7 cellular contexts compared by ENCODE assay signal in genomic region chr7:100603697-100604077, GRCh38. TPM values are rescaled to one million over a fixed set of nuclear protein-coding genes. Genes with fewer than 3 reads are reported as not detected.
A peak's percentile ranks its signal among the peaks of the same experiment; 100 is the strongest.
DNase-seq lines count a peak whose midpoint lies in the region; ATAC-seq, FAIRE-seq and TF ChIP-seq lines count a peak whose summit lies in the region.

No MANE protein-coding gene starts in this region.

- H3K27me3 ChIP-seq in endothelial cell of umbilical vein (ENCODE audit: control insufficient read depth in 2 of 2, insufficient read depth in 2 of 2, low read length in 2 of 2) (no peaks in the 10 kb centered on the region), ovary (no peaks in the 10 kb centered on the region)

- H3K36me3 ChIP-seq in endothelial cell of umbilical vein (ENCODE audit: control insufficient read depth in 2 of 2, extremely low read depth in 1 of 2, insufficient read depth in 2 of 2, low read length in 2 of 2) (no peaks in the 10 kb centered on the region), ovary (no peaks in the 10 kb centered on the region)

- H3K4me3 ChIP-seq in endothelial cell of umbilical vein (replicated peaks in 1 of 3; ENCODE audit: insufficient read depth in 1 of 3, low read depth in 1 of 3, low read length in 3 of 3), result peak overlapping the region in 1 of 3 experiments; percentile 28
- peak overlapping the region; percentile 75 for H3K4me3 ChIP-seq in ovary

- H3K27ac ChIP-seq in endothelial cell of umbilical vein (ENCODE audit: insufficient read depth, low read depth, low read length) (no peak overlapping the region), ovary (peak overlapping the region; percentile 83 to 86)

- no peaks in the 10 kb centered on the region for H3K9me1 ChIP-seq in endothelial cell of umbilical vein (replicated peaks; ENCODE audit: control insufficient read depth, extremely low read depth, insufficient read depth, low read length)

- WGBS in ovary, 3 donors, result 4 to 10% (median 8%) methylated on average over 15 of the region's 15 CpGs

- CTCF ChIA-PET in endothelial cell of umbilical vein (lab: Charles Lee), result interaction anchor here (1.1 to 2.8 kb wide), 4 partner anchors 9 to 77 kb away, joined by 3 to 10 read pairs (median 4); partner anchors contain the start of genes FBXO24 and MOSPD3

- no peaks in the 10 kb centered on the region for H4K20me1 ChIP-seq in endothelial cell of umbilical vein (replicated peaks; ENCODE audit: control insufficient read depth, extremely low read depth, insufficient read depth, low read length)

- peak overlapping the region; percentile 42 for H3K4me2 ChIP-seq in endothelial cell of umbilical vein (ENCODE audit: insufficient read depth, low read length)

- dilution Hi-C loops in endothelial cell of umbilical vein (cut with MboI; ENCODE audit: extremely low pct_ligation_motif_present, low sequenced_read_pairs), result no loop called here

- H3K4me1 ChIP-seq in endothelial cell of umbilical vein (ENCODE audit: control insufficient read depth, extremely low read depth, insufficient read depth, low read length) (peaks cover 25% of the 10 kb centered on the region), ovary (ENCODE audit: insufficient read depth) (peaks cover 19% of the 10 kb centered on the region)

- DNase-seq in OCI-M1 (lab: John Stamatoyannopoulos, UW) (peak; percentile 70), endothelial cell of umbilical vein (ENCODE audit: low read depth, low spot score) (no peak), ovary (peak in 2 of 5 donors; percentile 38 to 42), CD1c-positive myeloid dendritic cell (ENCODE audit: extremely low spot score) (no peak), COLO668 (lab: John Stamatoyannopoulos, UW; ENCODE audit: unreplicated experiment) (no peak)

- H3K9ac ChIP-seq in endothelial cell of umbilical vein (replicated peaks; ENCODE audit: extremely low read depth, insufficient read depth, low read length), result peak overlapping the region; percentile 16

- H3K9me3 ChIP-seq in endothelial cell of umbilical vein (replicated peaks; ENCODE audit: control insufficient read depth, insufficient read depth, low read length) (no peaks in the 10 kb centered on the region), ovary (no peaks in the 10 kb centered on the region)

- TF ChIP-seq POLR2A in endothelial cell of umbilical vein (IDR thresholded peaks at IDR 0.05; ENCODE audit: low read depth, low read length), result no peak
- no peak for TF ChIP-seq POLR2A in ovary (IDR thresholded peaks at IDR 0.05)

- peak; percentile 7 for ATAC-seq in GM21825 (IDR thresholded peaks at IDR 0.05; ENCODE audit: unreplicated experiment)
- ATAC-seq in GM18498 (IDR thresholded peaks at IDR 0.05; ENCODE audit: unreplicated experiment), result no peak

- peak overlapping the region; percentile 96 for H2AFZ ChIP-seq in endothelial cell of umbilical vein (ENCODE audit: low read depth, low read length)

- TF ChIP-seq EP300 in ovary (IDR thresholded peaks at IDR 0.05), result no peak

- BruUV-seq in endothelial cell of umbilical vein (replicated peaks; lab: Mats Ljungman, UMichigan), result no TSS peak

- FAIRE-seq in endothelial cell of umbilical vein (lab: Jason Lieb, UNC), result no peak

- TF ChIP-seq CTCF in endothelial cell of umbilical vein (IDR thresholded peaks at IDR 0.05; ENCODE audit: extremely low read depth in 1 of 2, insufficient read depth in 1 of 2, low read depth in 1 of 2, low read length in 2 of 2) (no peak), ovary (IDR thresholded peaks at IDR 0.05) (no peak)

- no peaks in the 10 kb centered on the region for H3K79me2 ChIP-seq in endothelial cell of umbilical vein (ENCODE audit: control insufficient read depth, insufficient read depth, low read length)

- intact Hi-C loops in endothelial cell of umbilical vein (cut with micrococcal nuclease), result loop anchor here (1.0 to 2.0 kb wide), 4 partner anchors 9 to 79 kb away; partner anchors contain the start of genes FBXO24, GNB2, LRCH4 and MOSPD3
- intact Hi-C loops in ovary (cut with DNase I), result loop anchor here in 1 of 4 donors (2.0 to 5.0 kb wide), 2 partner anchors 17 to 69 kb away; partner anchors contain the start of genes FBXO24, GNB2 and LRCH4

- POLR2A ChIA-PET in endothelial cell of umbilical vein (lab: Charles Lee), result no interaction called here

TF ChIP-seq in endothelial cell of umbilical vein, 7 proteins besides CTCF, POLR2A, EP300 and RAD21:
- no peak for TF ChIP-seq GATA2 (IDR thresholded peaks at IDR 0.05; ENCODE audit: insufficient read depth, insufficient read length, low read depth, low read length)

RNA-seq across cellular contexts. Expression of gene PCOLCE, which starts 1.5 kb away (rescaled TPM):
- 4.3 and 4.7 TPM in 2 replicates for total RNA-seq in endothelial cell of umbilical vein
- 1.2 and 2.5 TPM in 2 replicates for polyA plus RNA-seq in endothelial cell of umbilical vein
- polyA plus RNA-seq in endothelial cell of umbilical vein (2011; cell fraction: cytosol; rRNA removed), result 0.67 and 0.87 TPM in 2 replicates
- polyA plus RNA-seq in endothelial cell of umbilical vein (2011; cell fraction: nucleus; rRNA removed), result 4.4 and 6.5 TPM in 2 replicates
- polyA plus RNA-seq in endothelial cell of umbilical vein (2012), result 4.3 and 5.3 TPM in 2 replicates
- polyA minus RNA-seq in endothelial cell of umbilical vein, result 0.28 TPM in 1 of 2 replicates, not detected in the other
- polyA minus RNA-seq in endothelial cell of umbilical vein (2011; cell fraction: cytosol; rRNA and poly(A)+ RNA removed), result not detected
- polyA minus RNA-seq in endothelial cell of umbilical vein (2011; cell fraction: nucleus; rRNA and poly(A)+ RNA removed), result 0.77 and 1.1 TPM in 2 replicates
- total RNA-seq in ovary, result 100 to 1,000 TPM in 3 of 7 donors, 10 to 100 TPM in 4; 24.3 to 185 (median 67.5) TPM
- 10 to 100 TPM; 42.4 to 56.2 TPM for polyA plus RNA-seq in ovary

RNA-seq across cellular contexts. Expression of gene MOSPD3, which starts 8.7 kb away (rescaled TPM):
- total RNA-seq in endothelial cell of umbilical vein (24.2 and 24.4 TPM in 2 replicates), ovary (10 to 100 TPM in 6 of 7 donors, 1 to 10 TPM in 1; 9.4 to 27.7 (median 24.7) TPM)
- polyA plus RNA-seq in endothelial cell of umbilical vein (40.7 and 53.5 TPM in 2 replicates), ovary (10 to 100 TPM in 1 of 2 donors, 1 to 10 TPM in 1; 9.2 to 24.4 TPM)
- polyA plus RNA-seq in endothelial cell of umbilical vein (2011; cell fraction: cytosol; rRNA removed), result 17.8 and 18.0 TPM in 2 replicates
- 20.5 and 24.6 TPM in 2 replicates for polyA plus RNA-seq in endothelial cell of umbilical vein (2011; cell fraction: nucleus; rRNA removed)
- polyA plus RNA-seq in endothelial cell of umbilical vein (2012), result 23.3 and 25.8 TPM in 2 replicates
- 14.1 and 17.7 TPM in 2 replicates for polyA minus RNA-seq in endothelial cell of umbilical vein
- polyA minus RNA-seq in endothelial cell of umbilical vein (2011; cell fraction: cytosol; rRNA and poly(A)+ RNA removed), result 4.1 TPM
- 2.4 and 3.6 TPM in 2 replicates for polyA minus RNA-seq in endothelial cell of umbilical vein (2011; cell fraction: nucleus; rRNA and poly(A)+ RNA removed)

RNA-seq across cellular contexts. Expression of gene FBXO24, which starts 17.6 kb away (rescaled TPM):
- 0.35 and 0.38 TPM in 2 replicates for total RNA-seq in endothelial cell of umbilical vein
- polyA plus RNA-seq in endothelial cell of umbilical vein, result 0.16 and 0.37 TPM in 2 replicates
- polyA plus RNA-seq in endothelial cell of umbilical vein (2011; cell fraction: cytosol; rRNA removed), result 0.23 and 0.27 TPM in 2 replicates
- 0.97 and 1.0 TPM in 2 replicates for polyA plus RNA-seq in endothelial cell of umbilical vein (2011; cell fraction: nucleus; rRNA removed)
- polyA plus RNA-seq in endothelial cell of umbilical vein (2012), result 0.11 and 0.30 TPM in 2 replicates
- 0.21 and 1.3 TPM in 2 replicates for polyA minus RNA-seq in endothelial cell of umbilical vein
- polyA minus RNA-seq in endothelial cell of umbilical vein (2011; cell fraction: cytosol; rRNA and poly(A)+ RNA removed), result not detected
- 0.87 TPM in 1 of 2 replicates, not detected in the other for polyA minus RNA-seq in endothelial cell of umbilical vein (2011; cell fraction: nucleus; rRNA and poly(A)+ RNA removed)
- total RNA-seq in ovary, result 1 to 10 TPM in 3 of 7 donors, under 1 TPM in 4; 0.34 to 2.2 (median 0.84) TPM
- polyA plus RNA-seq in ovary, result under 1 TPM; 0.33 to 0.63 TPM

RNA-seq across cellular contexts. Expression of gene LRCH4, which starts 17.8 kb away (rescaled TPM):
- total RNA-seq in endothelial cell of umbilical vein, result 56.1 and 61.5 TPM in 2 replicates
- 32.1 and 40.6 TPM in 2 replicates for polyA plus RNA-seq in endothelial cell of umbilical vein
- 11.4 and 16.9 TPM in 2 replicates for polyA plus RNA-seq in endothelial cell of umbilical vein (2011; cell fraction: cytosol; rRNA removed)
- polyA plus RNA-seq in endothelial cell of umbilical vein (2011; cell fraction: nucleus; rRNA removed), result 199 and 251 TPM in 2 replicates
- 23.4 and 23.7 TPM in 2 replicates for polyA plus RNA-seq in endothelial cell of umbilical vein (2012)
- polyA minus RNA-seq in endothelial cell of umbilical vein, result 22.1 and 24.7 TPM in 2 replicates
- polyA minus RNA-seq in endothelial cell of umbilical vein (2011; cell fraction: cytosol; rRNA and poly(A)+ RNA removed), result 21.6 TPM
- 53.2 and 73.3 TPM in 2 replicates for polyA minus RNA-seq in endothelial cell of umbilical vein (2011; cell fraction: nucleus; rRNA and poly(A)+ RNA removed)
- total RNA-seq in ovary, result 100 to 1,000 TPM in 3 of 7 donors, 10 to 100 TPM in 4; 65.2 to 133 (median 90.6) TPM
- 10 to 100 TPM in 1 of 2 donors, 1 to 10 TPM in 1; 3.5 to 50.3 TPM for polyA plus RNA-seq in ovary

RNA-seq across cellular contexts. Expression of gene SAP25, which starts 30.0 kb away (rescaled TPM):
- total RNA-seq in endothelial cell of umbilical vein, result 2.4 and 3.2 TPM in 2 replicates
- polyA plus RNA-seq in endothelial cell of umbilical vein, result 3.2 and 5.0 TPM in 2 replicates
- polyA plus RNA-seq in endothelial cell of umbilical vein (2011; cell fraction: cytosol; rRNA removed), result 0.30 and 0.32 TPM in 2 replicates
- 8.9 TPM in 2 replicates for polyA plus RNA-seq in endothelial cell of umbilical vein (2011; cell fraction: nucleus; rRNA removed)
- 0.35 and 0.52 TPM in 2 replicates for polyA plus RNA-seq in endothelial cell of umbilical vein (2012)
- 0.66 TPM in 1 of 2 replicates, not detected in the other for polyA minus RNA-seq in endothelial cell of umbilical vein
- not detected for polyA minus RNA-seq in endothelial cell of umbilical vein (2011; cell fraction: cytosol; rRNA and poly(A)+ RNA removed)
- polyA minus RNA-seq in endothelial cell of umbilical vein (2011; cell fraction: nucleus; rRNA and poly(A)+ RNA removed), result 2.1 and 4.6 TPM in 2 replicates
- 10 to 100 TPM in 2 of 7 donors, 1 to 10 TPM in 5; 3.2 to 10.1 (median 7.2) TPM for total RNA-seq in ovary
- polyA plus RNA-seq in ovary, result 1 to 10 TPM in 1 of 2 donors, not detected in 1; 4.0 TPM
